In genomic region chr7:30183712-30184372, GRCh38 we compare ENCODE assay signal across 21 cellular contexts. TPM values are rescaled to one million over a fixed set of nuclear protein-coding genes. Genes with fewer than 3 reads are reported as not detected.
A peak's percentile ranks its signal among the peaks of the same experiment; 100 is the strongest.
DNase-seq lines count a peak whose midpoint lies in the region; ATAC-seq, FAIRE-seq and TF ChIP-seq lines count a peak whose summit lies in the region.
"Had no signal": no experiment of that assay in that cellular context is flagged by ENCODE, and none has a peak within 500 bp of the region (broad histone marks: within the 10 kb centered on the region; RNA-seq: fewer than 3 reads in every experiment).

No MANE protein-coding gene starts in this region.

- no peak overlapping the region for H3K4me3 ChIP-seq in breast epithelium
- H3K4me3 ChIP-seq in body of pancreas, result no peak overlapping the region
- no peak overlapping the region for H3K4me3 ChIP-seq in pancreas
- no peak overlapping the region for H3K4me3 ChIP-seq in tibial artery
- H3K4me3 ChIP-seq: cardiac muscle cell, smooth muscle cell had no signal

- H3K4me1 ChIP-seq in breast epithelium (peaks cover 0 to 3% of the 10 kb centered on the region in 2 donors), body of pancreas (peaks cover 43% of the 10 kb centered on the region), pancreas (peaks cover 28 to 48% (median 35%) of the 10 kb centered on the region in 3 donors), tibial artery (peaks cover 0 to 62% (median 36%) of the 10 kb centered on the region in 4 donors)

- no peak overlapping the region for H3K4me3 Mint-ChIP-seq in activated CD4-positive, alpha-beta memory T cell treated with anti-CD3 and anti-CD28 coated beads for 36 hours
- H3K4me3 Mint-ChIP-seq: activated CD4-positive, alpha-beta T cell treated with anti-CD3 and anti-CD28 coated beads, Interleukin-2, amount 10 ng/mL, durations not matched to agents 24 days and 14 days; activated CD8-positive, alpha-beta memory T cell treated with anti-CD3 and anti-CD28 coated beads, Interleukin-2, amount 10 ng/mL, durations not matched to agents 7 days and 5 days; activated T-cell treated with anti-CD3 and anti-CD28 coated beads, Interleukin-2, amount 50 U/mL, for 72 hours had no signal

- WGBS in body of pancreas, 2 donors, result 33% methylated on average over 4 of the region's 4 CpGs
- WGBS in pancreas, 2 donors, result 35% methylated on average over 4 of the region's 4 CpGs

- H3K9me3 ChIP-seq in breast epithelium (no peaks in the 10 kb centered on the region), body of pancreas (no peaks in the 10 kb centered on the region), pancreas (no peaks in the 10 kb centered on the region), tibial artery (no peaks in the 10 kb centered on the region)

- peaks cover 6% of the 10 kb centered on the region for H3K36me3 Mint-ChIP-seq in activated CD4-positive, alpha-beta memory T cell treated with anti-CD3 and anti-CD28 coated beads for 36 hours

- CTCF ChIA-PET in activated CD4-positive, alpha-beta memory T cell treated with anti-CD3 and anti-CD28 coated beads for 36 hours (lab: Charles Lee), result no interaction called here

- ATAC-seq in body of pancreas, result peak; percentile 31
- ATAC-seq in pancreas, result peak; percentile 13 to 33 (median 27)
- ATAC-seq: activated CD8-positive, alpha-beta memory T cell treated with anti-CD3 and anti-CD28 coated beads, Interleukin-2, amount 10 ng/mL, durations not matched to agents 7 days and 5 days; activated T-cell treated with anti-CD3 and anti-CD28 coated beads, Interleukin-2, amount 50 U/mL, for 72 hours; SK-N-SH treated with all-trans-retinoic acid at 6 μM for 48 hours had no signal

- H3K9me3 Mint-ChIP-seq in activated CD4-positive, alpha-beta memory T cell treated with anti-CD3 and anti-CD28 coated beads for 36 hours, result peaks cover 7% of the 10 kb centered on the region

- intact Hi-C loops in breast epithelium (cut with DNase I; ENCODE audit: low total_unique reads), result no loop called here
- intact Hi-C loops in body of pancreas (cut with DNase I), result no loop called here
- intact Hi-C loops in pancreas (cut with DNase I), result no loop called here
- intact Hi-C loops in tibial artery (cut with DNase I; ENCODE audit: low total_unique reads), result no loop called here
- intact Hi-C loops in activated CD4-positive, alpha-beta memory T cell treated with anti-CD3 and anti-CD28 coated beads for 36 hours (cut with micrococcal nuclease), result no loop called here

- POLR2A ChIA-PET in activated CD4-positive, alpha-beta memory T cell treated with anti-CD3 and anti-CD28 coated beads for 36 hours (lab: Charles Lee), result no interaction called here

- H3K27me3 ChIP-seq in breast epithelium, result no peaks in the 10 kb centered on the region
- H3K27me3 ChIP-seq in body of pancreas, result no peaks in the 10 kb centered on the region
- H3K27me3 ChIP-seq in pancreas, result no peaks in the 10 kb centered on the region
- H3K27me3 ChIP-seq in tibial artery, result no peaks in the 10 kb centered on the region
- H3K27me3 ChIP-seq: cardiac muscle cell had no signal

- peaks cover 2% of the 10 kb centered on the region for H3K4me1 Mint-ChIP-seq in activated CD4-positive, alpha-beta memory T cell treated with anti-CD3 and anti-CD28 coated beads for 36 hours (ENCODE audit: low read depth)

- H3K27ac Mint-ChIP-seq in activated CD4-positive, alpha-beta memory T cell treated with anti-CD3 and anti-CD28 coated beads for 36 hours, result no peak overlapping the region
- H3K27ac Mint-ChIP-seq: activated CD4-positive, alpha-beta T cell treated with anti-CD3 and anti-CD28 coated beads, Interleukin-2, amount 10 ng/mL, durations not matched to agents 24 days and 14 days; activated CD8-positive, alpha-beta memory T cell treated with anti-CD3 and anti-CD28 coated beads, Interleukin-2, amount 10 ng/mL, durations not matched to agents 7 days and 5 days; activated T-cell treated with anti-CD3 and anti-CD28 coated beads, Interleukin-2, amount 50 U/mL, for 72 hours had no signal

- TF ChIP-seq CTCF in breast epithelium (IDR thresholded peaks at IDR 0.05) (no peak), body of pancreas (IDR thresholded peaks at IDR 0.05) (peak in 1 of 7 experiments; percentile 18), pancreas (IDR thresholded peaks at IDR 0.05) (no peak), tibial artery (IDR thresholded peaks at IDR 0.05) (no peak)

- DNase-seq in T47D (ENCODE audit: low read depth in 1 of 2, low spot score in 1 of 2) (peak; percentile 23 to 60), breast epithelium (ENCODE audit: low spot score in 2 of 2) (no peak), body of pancreas (no peak), pancreas (no peak), tibial artery (no peak), COLO668 (lab: John Stamatoyannopoulos, UW; ENCODE audit: unreplicated experiment) (no peak), GM12891 (ENCODE audit: insufficient read length, low spot score) (no peak)
- no peak for DNase-seq in activated CD4-positive, alpha-beta memory T cell treated with anti-CD3 and anti-CD28 coated beads for 36 hours
- DNase-seq: activated CD4-positive, alpha-beta T cell treated with anti-CD3 and anti-CD28 coated beads, Interleukin-2, amount 10 ng/mL, durations not matched to agents 24 days and 14 days; activated CD8-positive, alpha-beta memory T cell treated with anti-CD3 and anti-CD28 coated beads, Interleukin-2, amount 10 ng/mL, durations not matched to agents 7 days and 5 days; activated naive CD4-positive, alpha-beta T cell treated with Interleukin-2 at 50 U/mL for 16 hours; activated T-cell treated with anti-CD3 and anti-CD28 coated beads, Interleukin-2, amount 50 U/mL, for 72 hours; DND-41; mesendoderm; RPMI8226; stimulated activated CD4-positive, alpha-beta T cell treated with anti-CD3 and anti-CD28 coated beads, Interleukin-2, amount 100 ng/mL, for 24 hours; T-helper 2 cell had no signal

- H3K36me3 ChIP-seq in breast epithelium (no peaks in the 10 kb centered on the region), body of pancreas (replicated peaks in 1 of 2; ENCODE audit: insufficient read depth in 1 of 2, low read depth in 2 of 2) (no peaks in the 10 kb centered on the region), pancreas (no peaks in the 10 kb centered on the region), tibial artery (no peaks in the 10 kb centered on the region)
- H3K36me3 ChIP-seq: cardiac muscle cell had no signal

- H3K27ac ChIP-seq in breast epithelium, result peak overlapping the region in 1 of 2 donors; percentile 69
- peak overlapping the region; percentile 73 to 83 (median 76) for H3K27ac ChIP-seq in body of pancreas
- peak overlapping the region; percentile 36 to 83 (median 62) for H3K27ac ChIP-seq in pancreas
- peak overlapping the region; percentile 40 to 73 for H3K27ac ChIP-seq in tibial artery
- H3K27ac ChIP-seq: cardiac muscle cell had no signal

- FAIRE-seq in pancreas (lab: Jason Lieb, UNC) (no peak), GM12891 (lab: Jason Lieb, UNC) (no peak)

- no peaks in the 10 kb centered on the region for H3K27me3 Mint-ChIP-seq in activated CD4-positive, alpha-beta memory T cell treated with anti-CD3 and anti-CD28 coated beads for 36 hours
- H3K27me3 Mint-ChIP-seq: activated CD4-positive, alpha-beta T cell treated with anti-CD3 and anti-CD28 coated beads, Interleukin-2, amount 10 ng/mL, durations not matched to agents 24 days and 14 days; activated CD8-positive, alpha-beta memory T cell treated with anti-CD3 and anti-CD28 coated beads, Interleukin-2, amount 10 ng/mL, durations not matched to agents 7 days and 5 days; IgD-negative memory B cell had no signal

- TF ChIP-seq POLR2A in breast epithelium (IDR thresholded peaks at IDR 0.05), result no peak
- TF ChIP-seq POLR2A in body of pancreas (IDR thresholded peaks at IDR 0.05), result no peak
- TF ChIP-seq POLR2A in GM12891 (IDR thresholded peaks at IDR 0.05; ENCODE audit: low read depth, low read length), result no peak

- in situ Hi-C loops in T47D (cut with HindIII; ENCODE audit: low pct_unique_long_range_greater_than_20kb, low sequenced_read_pairs), result no loop called here

TF ChIP-seq in GM12891, 5 proteins besides CTCF, POLR2A, EP300 and RAD21:
- TF ChIP-seq PAX5 (IDR thresholded peaks at IDR 0.05; ENCODE audit: insufficient read depth, low read length, severe bottlenecking) (no peak), SPI1 (IDR thresholded peaks at IDR 0.05; ENCODE audit: low read depth, low read length) (no peak)

RNA-seq across cellular contexts. Expression of gene MTURN, which starts 49.1 kb away (rescaled TPM):
- total RNA-seq in breast epithelium, result 100 to 1,000 TPM in 1 of 3 donors, 10 to 100 TPM in 2; 56.0 to 199 (median 62.5) TPM
- total RNA-seq in body of pancreas, result 10 to 100 TPM; 19.8 to 34.5 TPM
- 10 to 100 TPM in 4 of 6 donors, 1 to 10 TPM in 2; 8.7 to 12.8 (median 11.4) TPM for total RNA-seq in pancreas
- 10 to 100 TPM in 1 of 2 donors, 1 to 10 TPM in 1; 8.7 to 14.9 TPM for polyA plus RNA-seq in pancreas
- 1 to 10 TPM; 3.1 to 3.7 TPM for total RNA-seq in activated CD4-positive, alpha-beta memory T cell treated with anti-CD3 and anti-CD28 coated beads for 36 hours
- 1.1 TPM for polyA plus RNA-seq in GM12891 (2012; ENCODE audit: low read depth, missing spikeins)

Comparison
In these comparisons a context has a peak if more than half of its experiments do, and no peak if none do; other contexts are left out.
1. DNase-seq: peak in T47D (2 of 2); none in breast epithelium (0 of 2), body of pancreas (0 of 4), pancreas (0 of 6), tibial artery (0 of 2), activated CD4-positive, alpha-beta memory T cell treated with anti-CD3 and anti-CD28 coated beads for 36 hours (single experiment), COLO668 (single experiment) and GM12891 (single experiment).